In the genomic region with DNA sequence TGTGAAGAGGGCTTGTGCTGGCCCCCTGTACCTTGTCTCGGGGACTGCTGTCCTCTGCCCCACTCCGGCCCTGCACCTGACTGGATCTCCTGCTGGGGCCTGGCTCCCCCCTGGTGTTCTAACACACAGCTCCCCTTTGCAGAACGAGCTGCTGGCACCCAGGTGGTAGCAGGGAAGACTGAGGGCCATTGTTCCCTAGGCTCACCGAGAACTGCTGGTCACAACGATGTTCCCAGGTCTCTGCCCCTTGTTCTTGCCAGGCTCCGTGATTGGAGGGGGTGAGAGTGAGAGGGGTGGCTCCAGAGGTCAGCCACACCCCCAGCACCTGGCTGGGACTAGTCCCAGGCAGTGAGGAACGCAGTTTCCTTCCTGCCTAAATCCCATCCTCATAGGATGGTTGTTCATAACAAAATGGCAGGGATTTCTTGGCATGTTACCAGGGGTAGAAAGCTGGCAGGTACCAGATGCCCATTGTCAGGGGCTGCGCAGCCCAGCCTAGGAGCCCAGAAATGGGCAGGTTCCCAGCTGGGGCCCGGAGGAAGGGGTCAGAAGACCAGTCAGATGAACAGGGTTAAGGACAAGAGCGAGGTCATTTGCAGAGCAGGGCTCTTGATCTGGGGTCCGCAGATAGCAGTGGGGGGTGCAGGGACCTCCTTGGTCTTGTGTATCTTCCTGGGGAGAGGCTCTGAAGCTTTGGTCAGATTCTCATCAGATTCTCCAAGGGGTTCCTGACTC, we compare ENCODE assay signal across 24 cellular contexts. TPM values are rescaled to one million over a fixed set of nuclear protein-coding genes. Genes with fewer than 3 reads are reported as not detected.
DNase-seq lines count a peak whose midpoint lies in the region; ATAC-seq and TF ChIP-seq lines count a peak whose summit lies in the region.
"Had no signal": no experiment of that assay in that cellular context is flagged by ENCODE, and none has a peak within 500 bp of the region (broad histone marks: within the 10 kb centered on the region; RNA-seq: fewer than 3 reads in every experiment).

No MANE protein-coding gene starts in this region.

- H3K27ac ChIP-seq in breast epithelium: peak overlapping the region; percentile 50 to 68
- H3K27ac ChIP-seq in mammary epithelial cell (ENCODE audit: insufficient read depth, low read depth, low read length): no peak overlapping the region
- H3K27ac ChIP-seq in gastrocnemius medialis: peak overlapping the region in 3 of 4 donors; percentile 54 to 84 (median 78)
- H3K27ac ChIP-seq: SK-N-MC had no signal

- no peaks in the 10 kb centered on the region for H3K79me2 ChIP-seq in mammary epithelial cell (ENCODE audit: insufficient read depth, low read length)

- no peaks in the 10 kb centered on the region for H4K20me1 ChIP-seq in mammary epithelial cell (ENCODE audit: insufficient read depth, low read length)

- intact Hi-C loops in breast epithelium (cut with DNase I; ENCODE audit: low total_unique reads) (loop anchor here (10.0 kb wide), 1 partner anchor 49 kb away; a partner anchor contains a TSS), mammary epithelial cell (cut with micrococcal nuclease) (no loop called here), gastrocnemius medialis (cut with DNase I; ENCODE audit: low total_unique reads) (no loop called here)

- BruUV-seq in mammary epithelial cell (replicated peaks; lab: Mats Ljungman, UMichigan): no TSS peak

- dilution Hi-C loops in mammary epithelial cell (cut with HindIII; ENCODE audit: low sequenced_read_pairs): loop anchor here (5.0 kb wide), 2 partner anchors 58 to 127 kb away; no protein-coding TSS in a partner anchor

- H3K4me3 ChIP-seq in breast epithelium (no peak overlapping the region), mammary epithelial cell (replicated peaks in 1 of 3; ENCODE audit: insufficient read depth in 1 of 3, low read depth in 2 of 3, low read length in 3 of 3) (no peak overlapping the region), gastrocnemius medialis (no peak overlapping the region)
- H3K4me3 ChIP-seq: A549, SK-N-MC had no signal

- CTCF ChIA-PET in mammary epithelial cell (lab: Charles Lee; ENCODE audit: low non-redundant PET): no interaction called here

- peaks cover 6 to 16% of the 10 kb centered on the region in 2 donors for H3K4me1 ChIP-seq in breast epithelium
- H3K4me1 ChIP-seq in mammary epithelial cell (ENCODE audit: insufficient read depth, low read length): peaks cover 6% of the 10 kb centered on the region
- H3K4me1 ChIP-seq in gastrocnemius medialis: peaks cover 18 to 28% of the 10 kb centered on the region in 2 donors

- no peak for ATAC-seq in gastrocnemius medialis
- ATAC-seq in HG02759 (IDR thresholded peaks at IDR 0.05; ENCODE audit: unreplicated experiment): no peak
- ATAC-seq in GM18858 (IDR thresholded peaks at IDR 0.05; ENCODE audit: unreplicated experiment): no peak
- ATAC-seq: activated T-cell treated with anti-CD3 and anti-CD28 coated beads, Interleukin-2, amount 50 U/mL, for 4 hours; left cardiac atrium; stimulated activated effector memory CD8-positive, alpha-beta T cell treated with anti-CD3 and anti-CD28 coated beads, Interleukin-12 subunit alpha, Interleukin-12 subunit beta, amount 100 ng/mL, for 72 hours had no signal

- 96% methylated on average over 7 of the region's 11 CpGs for WGBS in mammary epithelial cell (ENCODE audit: low coverage, missing lambda C conversion rate)

- H3K36me3 ChIP-seq in breast epithelium: no peaks in the 10 kb centered on the region
- no peaks in the 10 kb centered on the region for H3K36me3 ChIP-seq in mammary epithelial cell (ENCODE audit: insufficient read depth, low read length)
- H3K36me3 ChIP-seq in gastrocnemius medialis: no peaks in the 10 kb centered on the region

- in situ Hi-C loops in mammary epithelial cell (cut with MboI; ENCODE audit: low sequenced_read_pairs in 2 of 2): loop anchor here in 1 of 2 donors (25.0 kb wide), 1 partner anchor 627 kb away; no protein-coding TSS in a partner anchor
- in situ Hi-C loops in gastrocnemius medialis (cut with MboI; ENCODE audit: low sequenced_read_pairs in 4 of 4): loop anchor here in 3 of 4 donors (25.0 kb wide), 1 partner anchor 627 kb away; no protein-coding TSS in a partner anchor

- no peak overlapping the region for H3K4me2 ChIP-seq in mammary epithelial cell (ENCODE audit: insufficient read depth, low read depth, low read length)
- H3K4me2 ChIP-seq: A549 had no signal

- H3K9ac ChIP-seq in mammary epithelial cell (ENCODE audit: insufficient read depth, low read length): no peak overlapping the region

- no peak for TF ChIP-seq CTCF in breast epithelium (IDR thresholded peaks at IDR 0.05)
- no peak for TF ChIP-seq CTCF in mammary epithelial cell (conservative IDR thresholded peaks at IDR 0.05 in 1 of 2, IDR thresholded peaks at IDR 0.05 in 1 of 2; ENCODE audit: extremely low read depth in 1 of 2, insufficient read depth in 1 of 2, low read depth in 1 of 2, low read length in 2 of 2)
- TF ChIP-seq CTCF in gastrocnemius medialis (IDR thresholded peaks at IDR 0.05 in 4 of 5, conservative IDR thresholded peaks at IDR 0.05 in 1 of 5): no peak

- DNase-seq in breast epithelium (ENCODE audit: low spot score in 2 of 2) (no peak), mammary epithelial cell (no peak), NCI-H510A treated with DMSO at 0.1 percent for 48 hours (lab: John Stamatoyannopoulos, UW) (peak; percentile 11), iPS-NIHi7 (ENCODE audit: extremely low spot score) (peak; percentile 87), gastrocnemius medialis (no peak)
- no peak for DNase-seq in activated naive CD4-positive, alpha-beta T cell treated with Interleukin-2 at 50 U/mL for 16 hours
- DNase-seq: activated CD4-positive, alpha-beta T cell treated with anti-CD3 and anti-CD28 coated beads for 4 hours; activated naive CD4-positive, alpha-beta T cell; activated T-cell treated with anti-CD3 and anti-CD28 coated beads, Interleukin-2, amount 50 U/mL, for 4 hours; anterior cingulate cortex; CD8-positive, alpha-beta memory T cell; central memory CD4-positive, alpha-beta T cell; DMS53; GDM1; left cardiac atrium; naive B cell; NCI-H187 treated with DMSO at 0.1 percent for 48 hours; NCI-H524; stimulated activated CD4-positive, alpha-beta T cell treated with anti-CD3 and anti-CD28 coated beads, Interleukin-2, amount 100 ng/mL, for 48 hours had no signal

- H2AFZ ChIP-seq in mammary epithelial cell (ENCODE audit: low read depth, low read length): no peak overlapping the region

- H3K27me3 ChIP-seq in breast epithelium (no peaks in the 10 kb centered on the region), mammary epithelial cell (ENCODE audit: insufficient read depth, low read length) (no peaks in the 10 kb centered on the region), gastrocnemius medialis (no peaks in the 10 kb centered on the region)

- TF ChIP-seq POLR2A in breast epithelium (IDR thresholded peaks at IDR 0.05) (no peak), gastrocnemius medialis (IDR thresholded peaks at IDR 0.05) (no peak)

- H3K9me3 ChIP-seq in breast epithelium (no peaks in the 10 kb centered on the region), mammary epithelial cell (replicated peaks; ENCODE audit: insufficient read depth, low read length) (no peaks in the 10 kb centered on the region), gastrocnemius medialis (no peaks in the 10 kb centered on the region)
- H3K9me3 ChIP-seq: A549 had no signal

RNA-seq across cellular contexts. Expression of a gene that starts 52.2 kb away (rescaled TPM):
- total RNA-seq in breast epithelium: 100 to 1,000 TPM in 2 of 3 donors, 10 to 100 TPM in 1; 71.0 to 141 (median 112) TPM
- 10 to 100 TPM; 21.4 to 25.3 TPM for total RNA-seq in mammary epithelial cell
- 17.2 TPM for polyA plus RNA-seq in mammary epithelial cell
- polyA minus RNA-seq in mammary epithelial cell: 20.4 TPM
- total RNA-seq in gastrocnemius medialis: 10 to 100 TPM; 35.8 to 57.0 (median 47.1) TPM

Comparison
In these comparisons a context has a peak if more than half of its experiments do, and no peak if none do; other contexts are left out.
1. DNase-seq: peak in NCI-H510A treated with DMSO at 0.1 percent for 48 hours (single experiment) and iPS-NIHi7 (single experiment); none in breast epithelium (0 of 2), mammary epithelial cell (single experiment), gastrocnemius medialis (0 of 2) and activated naive CD4-positive, alpha-beta T cell treated with Interleukin-2 at 50 U/mL for 16 hours (single experiment).